18 cellular contexts compared by ENCODE assay signal in genomic region chr7:8057566-8057965, GRCh38.
"Had no signal": no experiment of that assay in that cellular context is flagged by ENCODE, and none has a peak within 500 bp of the region (broad histone marks: within the 10 kb centered on the region; RNA-seq: fewer than 3 reads in every experiment).

No MANE protein-coding gene starts in this region.

- H3K36me3 Mint-ChIP-seq: natural killer cell treated with Interleukin-12 subunit alpha and Interleukin-12 subunit beta and Interleukin-15 and Interleukin-18, amount 100 ng/mL, for 72 hours had no signal

- H3K27ac Mint-ChIP-seq: neural progenitor cell had no signal

- DNase-seq: dermis blood vessel endothelial cell; esophagus squamous epithelium; foreskin fibroblast; kidney; left cardiac atrium; left ventricle myocardium superior; mesenchymal stem cell; midbrain; nucleus accumbens; ovary; right cardiac atrium; stimulated activated CD4-positive, alpha-beta T cell treated with anti-CD3 and anti-CD28 coated beads, Interleukin-2, amount 100 ng/mL, for 48 hours; stimulated activated naive CD4-positive, alpha-beta T cell treated with Interleukin-2 at 50 U/mL for 16 hours; tibial artery; upper lobe of left lung; uterus had no signal

- H3K9me3 Mint-ChIP-seq: natural killer cell treated with Interleukin-12 subunit alpha and Interleukin-12 subunit beta and Interleukin-15 and Interleukin-18, amount 100 ng/mL, for 72 hours had no signal

- ATAC-seq: left cardiac atrium; left ventricle myocardium superior; natural killer cell treated with Interleukin-12 subunit alpha and Interleukin-12 subunit beta and Interleukin-15 and Interleukin-18, amount 100 ng/mL, for 72 hours; right cardiac atrium had no signal

- H3K4me3 Mint-ChIP-seq: natural killer cell treated with Interleukin-12 subunit alpha and Interleukin-12 subunit beta and Interleukin-15 and Interleukin-18, amount 100 ng/mL, for 72 hours; neural progenitor cell had no signal

- H3K4me1 Mint-ChIP-seq: neural progenitor cell had no signal

- H3K9me3 ChIP-seq: esophagus squamous epithelium, ovary, tibial artery, upper lobe of left lung, uterus had no signal

- H3K27me3 Mint-ChIP-seq: natural killer cell treated with Interleukin-12 subunit alpha and Interleukin-12 subunit beta and Interleukin-15 and Interleukin-18, amount 100 ng/mL, for 72 hours had no signal
